Comparison of ENCODE assay signal across 17 cellular contexts in genomic region chr3:152413244-152413643, GRCh38.
A peak's percentile ranks its signal among the peaks of the same experiment; 100 is the strongest.
DNase-seq lines count a peak whose midpoint lies in the region; ATAC-seq, FAIRE-seq and TF ChIP-seq lines count a peak whose summit lies in the region.
"Had no signal": no experiment of that assay in that cellular context is flagged by ENCODE, and none has a peak within 500 bp of the region (broad histone marks: within the 10 kb centered on the region; RNA-seq: fewer than 3 reads in every experiment).

No MANE protein-coding gene starts in this region.

- H3K4me3 Mint-ChIP-seq in activated B cell treated with CpG ODN at 0.5 μM for 24 hours = no peak overlapping the region
- H3K4me3 Mint-ChIP-seq in stimulated activated effector memory CD8-positive, alpha-beta T cell treated with anti-CD3 and anti-CD28 coated beads, Interleukin-12 subunit alpha, Interleukin-12 subunit beta, amount 100 ng/mL, for 72 hours = no peak overlapping the region
- H3K4me3 Mint-ChIP-seq: activated CD4-positive, alpha-beta T cell treated with anti-CD3 and anti-CD28 coated beads, Interleukin-2, amount 10 ng/mL, durations not matched to agents 7 days and 5 days had no signal

- ATAC-seq in Right ventricle myocardium superior (ENCODE audit: poor library complexity) (peak; percentile 40), activated B cell treated with CpG ODN at 0.5 μM for 24 hours (ENCODE audit: low read depth) (no peak)
- no peak for ATAC-seq in stimulated activated effector memory CD8-positive, alpha-beta T cell treated with anti-CD3 and anti-CD28 coated beads, Interleukin-12 subunit alpha, Interleukin-12 subunit beta, amount 100 ng/mL, for 72 hours
- ATAC-seq: left lobe of liver had no signal

- no peaks in the 10 kb centered on the region for H3K9me3 Mint-ChIP-seq in activated B cell treated with CpG ODN at 0.5 μM for 24 hours
- no peaks in the 10 kb centered on the region for H3K9me3 Mint-ChIP-seq in stimulated activated effector memory CD8-positive, alpha-beta T cell treated with anti-CD3 and anti-CD28 coated beads, Interleukin-12 subunit alpha, Interleukin-12 subunit beta, amount 100 ng/mL, for 72 hours
- H3K9me3 Mint-ChIP-seq: activated CD4-positive, alpha-beta T cell treated with anti-CD3 and anti-CD28 coated beads, Interleukin-2, amount 10 ng/mL, durations not matched to agents 7 days and 5 days had no signal

- intact Hi-C loops in Right ventricle myocardium superior (cut with DNase I) (no loop called here), cardiac septum (cut with DNase I) (no loop called here), activated B cell treated with CpG ODN at 0.5 μM for 24 hours (cut with micrococcal nuclease) (no loop called here)

- peak; percentile 24 for FAIRE-seq in islet of Langerhans (lab: Jason Lieb, UNC)

- no peak for TF ChIP-seq CTCF in activated B cell treated with CpG ODN at 0.5 μM for 24 hours (IDR thresholded peaks at IDR 0.05)

- H3K36me3 Mint-ChIP-seq in activated B cell treated with CpG ODN at 0.5 μM for 24 hours (ENCODE audit: low read depth) = peaks cover 61% of the 10 kb centered on the region
- peaks cover 63% of the 10 kb centered on the region for H3K36me3 Mint-ChIP-seq in stimulated activated effector memory CD8-positive, alpha-beta T cell treated with anti-CD3 and anti-CD28 coated beads, Interleukin-12 subunit alpha, Interleukin-12 subunit beta, amount 100 ng/mL, for 72 hours

- peaks cover 45% of the 10 kb centered on the region for H3K4me1 Mint-ChIP-seq in activated B cell treated with CpG ODN at 0.5 μM for 24 hours
- peaks cover 29% of the 10 kb centered on the region for H3K4me1 Mint-ChIP-seq in stimulated activated effector memory CD8-positive, alpha-beta T cell treated with anti-CD3 and anti-CD28 coated beads, Interleukin-12 subunit alpha, Interleukin-12 subunit beta, amount 100 ng/mL, for 72 hours

- DNase-seq in Right ventricle myocardium superior (no peak), cardiac septum (ENCODE audit: low spot score) (no peak), activated B cell treated with CpG ODN at 0.5 μM for 24 hours (no peak), NCI-H526 (lab: John Stamatoyannopoulos, UW) (no peak), kidney tubule cell (ENCODE audit: low spot score) (no peak)
- no peak for DNase-seq in stimulated activated effector memory CD8-positive, alpha-beta T cell treated with anti-CD3 and anti-CD28 coated beads, Interleukin-12 subunit alpha, Interleukin-12 subunit beta, amount 100 ng/mL, for 72 hours (ENCODE audit: low spot score in 2 of 2)
- no peak for DNase-seq in activated CD4-positive, alpha-beta T cell treated with anti-CD3 and anti-CD28 coated beads, Interleukin-2, amount 50 U/mL, for 48 hours
- DNase-seq: activated CD4-positive, alpha-beta T cell treated with anti-CD3 and anti-CD28 coated beads, Interleukin-2, amount 10 ng/mL, durations not matched to agents 7 days and 5 days; activated T-cell treated with anti-CD3 and anti-CD28 coated beads for 4 hours; COR-L47; dorsolateral prefrontal cortex; foreskin melanocyte; NCI-H1105 treated with DMSO at 0.1 percent for 48 hours; NCI-H524 treated with DMSO at 0.1 percent for 48 hours; thyroid gland had no signal

- POLR2A ChIA-PET in activated B cell treated with CpG ODN at 0.5 μM for 24 hours (lab: Charles Lee) = no interaction called here

- peak overlapping the region; percentile 56 for H3K27ac Mint-ChIP-seq in activated B cell treated with CpG ODN at 0.5 μM for 24 hours
- H3K27ac Mint-ChIP-seq in stimulated activated effector memory CD8-positive, alpha-beta T cell treated with anti-CD3 and anti-CD28 coated beads, Interleukin-12 subunit alpha, Interleukin-12 subunit beta, amount 100 ng/mL, for 72 hours = peak overlapping the region; percentile 68
- H3K27ac Mint-ChIP-seq: activated CD4-positive, alpha-beta T cell treated with anti-CD3 and anti-CD28 coated beads, Interleukin-2, amount 10 ng/mL, durations not matched to agents 7 days and 5 days had no signal

- H3K27me3 Mint-ChIP-seq in activated B cell treated with CpG ODN at 0.5 μM for 24 hours = no peaks in the 10 kb centered on the region
- H3K27me3 Mint-ChIP-seq: activated CD4-positive, alpha-beta T cell treated with anti-CD3 and anti-CD28 coated beads, Interleukin-2, amount 10 ng/mL, durations not matched to agents 7 days and 5 days had no signal

- CTCF ChIA-PET in activated B cell treated with CpG ODN at 0.5 μM for 24 hours (lab: Charles Lee) = no interaction called here
